Comparison of ENCODE assay signal across 15 cellular contexts in the genomic region with DNA sequence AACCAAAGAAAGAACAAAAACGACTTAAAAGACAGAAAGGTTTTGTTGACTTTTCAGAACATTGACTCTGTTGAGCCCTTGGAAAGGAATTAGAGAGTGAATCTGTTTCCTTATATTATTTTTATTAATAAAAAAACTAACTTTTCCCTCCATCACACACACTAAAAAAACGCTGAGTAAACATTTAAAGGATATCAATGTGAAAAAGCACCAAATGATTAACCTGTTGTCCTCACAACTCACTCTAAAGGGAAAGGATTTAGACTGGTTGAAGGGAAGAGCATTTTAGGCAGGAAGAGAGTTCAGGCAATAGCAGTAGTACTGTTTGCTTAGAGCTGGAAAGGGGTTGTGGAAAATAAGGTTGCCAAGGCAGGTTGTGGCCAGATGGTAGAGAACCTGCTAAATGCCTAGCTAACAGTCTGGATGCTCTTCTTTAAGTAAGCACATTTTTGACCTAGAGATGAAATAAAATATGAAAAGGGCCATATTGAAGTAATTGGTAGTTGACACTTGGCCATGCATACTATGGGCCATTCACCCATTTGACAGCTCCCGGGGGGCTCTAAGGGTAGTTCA.
DNase-seq lines count a peak whose midpoint lies in the region; ATAC-seq and TF ChIP-seq lines count a peak whose summit lies in the region.
"Had no signal": no experiment of that assay in that cellular context is flagged by ENCODE, and none has a peak within 500 bp of the region (broad histone marks: within the 10 kb centered on the region; RNA-seq: fewer than 3 reads in every experiment).

No MANE protein-coding gene starts in this region.

- no peak for TF ChIP-seq CTCF in PC-3 (conservative IDR thresholded peaks at IDR 0.05; ENCODE audit: low read depth, low read length)
- no peak for TF ChIP-seq CTCF in nephron progenitor cell (IDR thresholded peaks at IDR 0.05)

- no peaks in the 10 kb centered on the region for H4K20me1 ChIP-seq in PC-3 (ENCODE audit: low read length)

- POLR2A ChIA-PET in PC-3 (lab: Charles Lee; ENCODE audit: unreplicated experiment): no interaction called here

- H3K4me3 Mint-ChIP-seq in stimulated activated naive CD8-positive, alpha-beta T cell treated with anti-CD3 and anti-CD28 coated beads, Interleukin-15, Interleukin-2, amounts not matched to agents 100 ng/mL and 50 ng/mL, for 24 hours: no peak overlapping the region
- no peak overlapping the region for H3K4me3 Mint-ChIP-seq in nephron progenitor cell

- H3K9me3 ChIP-seq in PC-3 (ENCODE audit: low read length): no peaks in the 10 kb centered on the region

- no peaks in the 10 kb centered on the region for H3K27me3 Mint-ChIP-seq in stimulated activated naive CD8-positive, alpha-beta T cell treated with anti-CD3 and anti-CD28 coated beads, Interleukin-15, Interleukin-2, amounts not matched to agents 100 ng/mL and 50 ng/mL, for 24 hours
- H3K27me3 Mint-ChIP-seq in nephron progenitor cell (ENCODE audit: low read depth, poor library complexity): peaks cover 2% of the 10 kb centered on the region

- H3K4me3 ChIP-seq in PC-3 (ENCODE audit: low read length): peak overlapping the region; percentile 15; the same call in 1 of the 2 replicates
- H3K4me3 ChIP-seq: GM12878 had no signal

- peak overlapping the region; percentile 79 for H3K27ac ChIP-seq in PC-3 (ENCODE audit: low read length)

- H3K9me3 Mint-ChIP-seq in stimulated activated naive CD8-positive, alpha-beta T cell treated with anti-CD3 and anti-CD28 coated beads, Interleukin-15, Interleukin-2, amounts not matched to agents 100 ng/mL and 50 ng/mL, for 24 hours: no peaks in the 10 kb centered on the region
- peaks cover 38% of the 10 kb centered on the region for H3K9me3 Mint-ChIP-seq in nephron progenitor cell

- intact Hi-C loops in PC-3 (cut with micrococcal nuclease): no loop called here
- intact Hi-C loops in Right ventricle myocardium inferior (cut with DNase I): no loop called here

- H3K36me3 Mint-ChIP-seq in stimulated activated naive CD8-positive, alpha-beta T cell treated with anti-CD3 and anti-CD28 coated beads, Interleukin-15, Interleukin-2, amounts not matched to agents 100 ng/mL and 50 ng/mL, for 24 hours (ENCODE audit: low read depth): no peaks in the 10 kb centered on the region
- H3K36me3 Mint-ChIP-seq in nephron progenitor cell (ENCODE audit: low read depth): no peaks in the 10 kb centered on the region

- no peak for DNase-seq in stimulated activated naive CD8-positive, alpha-beta T cell treated with anti-CD3 and anti-CD28 coated beads, Interleukin-15, Interleukin-2, amounts not matched to agents 100 U/mL and 50 U/mL, for 24 hours
- DNase-seq in PC-3: no peak
- peak; percentile 1 for DNase-seq in fibroblast of gingiva (ENCODE audit: low read depth)
- DNase-seq in middle frontal gyrus (ENCODE audit: extremely low spot score, low spot score): no peak
- no peak for DNase-seq in nephron progenitor cell
- DNase-seq in Right ventricle myocardium inferior (ENCODE audit: missing footprints): no peak
- DNase-seq: DMS79, KBM-7, NCI-H1417 treated with DMSO at 0.1 percent for 48 hours, NCI-H1930, NCI-H510A, SHP77 had no signal

- no peak overlapping the region for H2AFZ ChIP-seq in PC-3 (ENCODE audit: low read length)

- peaks cover 20% of the 10 kb centered on the region for H3K4me1 ChIP-seq in PC-3 (ENCODE audit: insufficient read depth, low read length)

- peak overlapping the region; percentile 63 for H3K4me2 ChIP-seq in PC-3 (ENCODE audit: low read length)

- peaks cover 1% of the 10 kb centered on the region for H3K4me1 Mint-ChIP-seq in stimulated activated naive CD8-positive, alpha-beta T cell treated with anti-CD3 and anti-CD28 coated beads, Interleukin-15, Interleukin-2, amounts not matched to agents 100 ng/mL and 50 ng/mL, for 24 hours (ENCODE audit: low read depth)
- peaks cover 6% of the 10 kb centered on the region for H3K4me1 Mint-ChIP-seq in nephron progenitor cell

- no peaks in the 10 kb centered on the region for H3K9me2 ChIP-seq in PC-3 (replicated peaks; ENCODE audit: low read length)

- H3K27ac Mint-ChIP-seq in stimulated activated naive CD8-positive, alpha-beta T cell treated with anti-CD3 and anti-CD28 coated beads, Interleukin-15, Interleukin-2, amounts not matched to agents 100 ng/mL and 50 ng/mL, for 24 hours: peak overlapping the region; percentile 24
- H3K27ac Mint-ChIP-seq in nephron progenitor cell: no peak overlapping the region

- CTCF ChIA-PET in PC-3 (lab: Charles Lee): interaction anchor here (1.2 kb wide), 1 partner anchor 321 kb away, joined by 15 read pairs; no protein-coding TSS in a partner anchor

- H3K27me3 ChIP-seq in PC-3 (ENCODE audit: low read length): no peaks in the 10 kb centered on the region

- BruUV-seq in PC-3 (replicated peaks; lab: Mats Ljungman, UMichigan): no TSS peak

- no peak overlapping the region for H3K9ac ChIP-seq in PC-3 (ENCODE audit: low read length)

- no peaks in the 10 kb centered on the region for H3K36me3 ChIP-seq in PC-3 (ENCODE audit: low read depth, low read length)

- no peaks in the 10 kb centered on the region for H3F3A ChIP-seq in PC-3 (ENCODE audit: low read length, unreplicated experiment)

- no peaks in the 10 kb centered on the region for H3K79me2 ChIP-seq in PC-3 (ENCODE audit: low read length)

- no peak for ATAC-seq in stimulated activated naive CD8-positive, alpha-beta T cell treated with anti-CD3 and anti-CD28 coated beads, Interleukin-15, Interleukin-2, amounts not matched to agents 100 U/mL and 50 U/mL, for 24 hours
- ATAC-seq in PC-3 (no peak), Right ventricle myocardium inferior (no peak), GM21576 (IDR thresholded peaks at IDR 0.05; ENCODE audit: unreplicated experiment) (no peak)
- ATAC-seq: GM12878 had no signal
